Comparison of ENCODE assay signal across 18 cellular contexts in genomic region chr20:38975539-38976120, GRCh38. TPM values are rescaled to one million over a fixed set of nuclear protein-coding genes. Genes with fewer than 3 reads are reported as not detected.
DNase-seq lines count a peak whose midpoint lies in the region; ATAC-seq, FAIRE-seq and TF ChIP-seq lines count a peak whose summit lies in the region.
"Had no signal": no experiment of that assay in that cellular context is flagged by ENCODE, and none has a peak within 500 bp of the region (broad histone marks: within the 10 kb centered on the region; RNA-seq: fewer than 3 reads in every experiment).

No MANE protein-coding gene starts in this region.

- peaks cover 27% of the 10 kb centered on the region for H3K79me2 ChIP-seq in HepG2 (ENCODE audit: insufficient read depth, low read length)

- TF ChIP-seq POLR2A in HepG2 (IDR thresholded peaks at IDR 0.05; ENCODE audit: insufficient read depth in 1 of 2, low read depth in 2 of 2, low read length in 2 of 2) (no peak), right lobe of liver (IDR thresholded peaks at IDR 0.05) (no peak), H54 (IDR thresholded peaks at IDR 0.05; ENCODE audit: low read depth, low read length) (no peak)

- ATAC-seq in HepG2 = no peak
- no peak for ATAC-seq in right lobe of liver
- ATAC-seq: left cardiac atrium had no signal

- BruUV-seq in HepG2 (replicated peaks; lab: Mats Ljungman, UMichigan) = no TSS peak

- TF ChIP-seq EP300 in HepG2 (IDR thresholded peaks at IDR 0.05; ENCODE audit: low read depth in 2 of 2, low read length in 2 of 2) = no peak
- no peak for TF ChIP-seq EP300 in HepG2 (CRISPR knock-in tag; IDR thresholded peaks at IDR 0.05; ENCODE audit: borderline replicate concordance)

- H3K4me3 ChIP-seq in HepG2 (replicated peaks in 1 of 3; ENCODE audit: insufficient read depth in 1 of 3, low read depth in 2 of 3, low read length in 3 of 3) (no peak overlapping the region), right lobe of liver (no peak overlapping the region)
- H3K4me3 ChIP-seq: tibial artery had no signal

- H3K27ac ChIP-seq in HepG2 (ENCODE audit: extremely low read length, insufficient read depth, low read length) (no peak overlapping the region), right lobe of liver (no peak overlapping the region)

- TF ChIP-seq RAD21 in HepG2 (CRISPR knock-in tag; IDR thresholded peaks at IDR 0.05) = no peak

- H3K9me3 ChIP-seq in HepG2 (ENCODE audit: low read length) = no peaks in the 10 kb centered on the region
- no peaks in the 10 kb centered on the region for H3K9me3 ChIP-seq in right lobe of liver
- H3K9me3 ChIP-seq: tibial artery had no signal

- H2AFZ ChIP-seq in HepG2 (ENCODE audit: low read length) = no peak overlapping the region

- H3K4me2 ChIP-seq in HepG2 (ENCODE audit: low read depth, low read length) = no peak overlapping the region

- H4K20me1 ChIP-seq in HepG2 (ENCODE audit: insufficient read depth, low read length) = no peaks in the 10 kb centered on the region

- H3K4me1 ChIP-seq in HepG2 (ENCODE audit: insufficient read depth, low read length) = peaks cover 13% of the 10 kb centered on the region; the same call in 1 of the 2 replicates
- no peaks in the 10 kb centered on the region for H3K4me1 ChIP-seq in right lobe of liver

- in situ Hi-C loops in HepG2 (cut with HindIII; ENCODE audit: extremely low pct_ligation_motif_present, low pct_unique_long_range_greater_than_20kb) (no loop called here), SK-MEL-5 (cut with HindIII; ENCODE audit: low pct_unique_long_range_greater_than_20kb, low sequenced_read_pairs) (no loop called here)

- no peaks in the 10 kb centered on the region for H3K27me3 ChIP-seq in HepG2 (ENCODE audit: control insufficient read depth in 1 of 2, insufficient read depth in 2 of 2, low read length in 2 of 2)
- H3K27me3 ChIP-seq in right lobe of liver = no peaks in the 10 kb centered on the region
- H3K27me3 ChIP-seq: tibial artery had no signal

- FAIRE-seq in HepG2 (lab: Jason Lieb, UNC) = no peak
- no peak for FAIRE-seq in H54 (lab: Jason Lieb, UNC)
- FAIRE-seq: frontal cortex, HTR-8/SVneo had no signal

- no peak overlapping the region for H3K9ac ChIP-seq in HepG2 (ENCODE audit: insufficient read depth, low read depth, low read length)

- 88% methylated on average over 2 of the region's 2 CpGs for WGBS in HepG2 (ENCODE audit: low lambda C conversion rate)
- 71% methylated on average over 2 of the region's 2 CpGs for WGBS in right lobe of liver (ENCODE audit: insufficient coverage, low coverage, low lambda C conversion rate, missing lambda C conversion rate)

- POLR2A ChIA-PET in HepG2 (lab: Yijun Ruan, JAX) = interaction anchor here (1.4 kb wide), 1 partner anchor 13 kb away, joined by 4 read pairs; the partner anchor contains the start of gene DHX35

- CTCF ChIA-PET in HepG2 (lab: Yijun Ruan, JAX; ENCODE audit: low intra/inter-chr PET ratio, low total read pairs) = no interaction called here

- TF ChIP-seq CTCF in HepG2 (CRISPR knock-in tag; IDR thresholded peaks at IDR 0.05) (no peak), right lobe of liver (IDR thresholded peaks at IDR 0.05) (no peak)

- DNase-seq in HepG2 (ENCODE audit: low spot score) (no peak), right lobe of liver (no peak), SK-MEL-5 (ENCODE audit: low read depth, low spot score) (peak; percentile 71), foreskin melanocyte (peak; percentile 60), NCI-H2227 (lab: John Stamatoyannopoulos, UW; ENCODE audit: unreplicated experiment) (no peak), H54 (ENCODE audit: insufficient read length, low spot score) (no peak), HCEC 1CT (no peak)
- DNase-seq: ACHN; activated CD4-positive, alpha-beta T cell treated with anti-CD3 and anti-CD28 coated beads for 48 hours; activated naive CD4-positive, alpha-beta T cell treated with anti-CD3 and anti-CD28 coated beads, Interleukin-2, amount 10 ng/mL, durations not matched to agents 7 days and 5 days; activated T-cell treated with anti-CD3 and anti-CD28 coated beads, Interleukin-2, amount 50 U/mL, for 48 hours; caudate nucleus; Karpas-422; left cardiac atrium; NCI-H446 treated with DMSO at 0.1 percent for 48 hours; tibial artery had no signal

- intact Hi-C loops in HepG2 (cut with micrococcal nuclease; ENCODE audit: unreplicated experiment) = no loop called here
- intact Hi-C loops in right lobe of liver (cut with DNase I) = no loop called here

- H3K36me3 ChIP-seq in HepG2 (replicated peaks in 1 of 2; ENCODE audit: control insufficient read depth in 1 of 2, insufficient read depth in 2 of 2, low read length in 2 of 2) (peaks cover 7 to 73% of the 10 kb centered on the region in 2 experiments), right lobe of liver (peaks cover 0 to 4% (median 2%) of the 10 kb centered on the region in 4 donors)

TF ChIP-seq in HepG2, 621 proteins besides CTCF, POLR2A, EP300 and RAD21 (continues in another document):
- TF ChIP-seq ZNF652 (CRISPR knock-in tag; IDR thresholded peaks at IDR 0.05; ENCODE audit: borderline replicate concordance, low read depth) (no peak), CREB1 (IDR thresholded peaks at IDR 0.05) (no peak), CREB1 (CRISPR knock-in tag; IDR thresholded peaks at IDR 0.05) (no peak), HHEX (CRISPR knock-in tag; IDR thresholded peaks at IDR 0.05) (no peak), ISX (CRISPR knock-in tag; conservative IDR thresholded peaks at IDR 0.05) (no peak), TMF1 (CRISPR knock-in tag; IDR thresholded peaks at IDR 0.05; ENCODE audit: low read depth) (no peak)

RNA-seq across cellular contexts. Expression of gene DHX35, which starts 13.5 kb away (rescaled TPM):
- 28.7 and 30.4 TPM in 2 replicates for total RNA-seq in HepG2 (2016; rRNA removed; fragmentation: Illumina TruSeq; extraction: Trizol)
- total RNA-seq in HepG2 (2016; cell fraction: cytosol; rRNA removed; fragmentation: Illumina TruSeq; extraction: Trizol; ENCODE audit: low read depth) = 5.2 and 6.7 TPM in 2 replicates
- total RNA-seq in HepG2 (2016; cell fraction: insoluble cytoplasmic fraction; rRNA removed; fragmentation: Illumina TruSeq; extraction: Trizol) = 29.9 and 33.4 TPM in 2 replicates
- total RNA-seq in HepG2 (2016; cell fraction: membrane; rRNA removed; fragmentation: Illumina TruSeq; extraction: Trizol) = 8.6 and 10.5 TPM in 2 replicates
- 35.4 and 36.9 TPM in 2 replicates for total RNA-seq in HepG2 (2016; cell fraction: nucleus; rRNA removed; fragmentation: Illumina TruSeq; extraction: Trizol)
- 25.8 and 26.2 TPM in 2 replicates for polyA plus RNA-seq in HepG2 (2011; rRNA removed)
- 18.8 and 19.6 TPM in 2 replicates for polyA plus RNA-seq in HepG2 (2011; cell fraction: cytosol; rRNA removed)
- polyA plus RNA-seq in HepG2 (2011; cell fraction: nucleus; rRNA removed) = 58.1 and 67.7 TPM in 2 replicates
- polyA plus RNA-seq in HepG2 (2012) = 11.8 and 14.5 TPM in 2 replicates
- 1.6 and 1.8 TPM in 2 replicates for polyA plus RNA-seq in HepG2 (2016; cell fraction: cytosol; fragmentation: Illumina TruSeq; extraction: Trizol; ENCODE audit: low read depth)
- 24.2 and 25.5 TPM in 2 replicates for polyA plus RNA-seq in HepG2 (2016; cell fraction: insoluble cytoplasmic fraction; fragmentation: Illumina TruSeq; extraction: Trizol; ENCODE audit: low read depth)
- 4.9 TPM in 2 replicates for polyA plus RNA-seq in HepG2 (2016; cell fraction: membrane; fragmentation: Illumina TruSeq; extraction: Trizol; ENCODE audit: low read depth)
- 45.4 and 47.2 TPM in 2 replicates for polyA plus RNA-seq in HepG2 (2016; cell fraction: nucleus; fragmentation: Illumina TruSeq; extraction: Trizol; ENCODE audit: insufficient read depth, low read depth)
- 25.6 and 28.7 TPM in 2 replicates for polyA minus RNA-seq in HepG2 (2011; rRNA and poly(A)+ RNA removed; ENCODE audit: low replicate concordance)
- polyA minus RNA-seq in HepG2 (2011; cell fraction: cytosol; rRNA and poly(A)+ RNA removed) = 10.4 and 11.8 TPM in 2 replicates
- polyA minus RNA-seq in HepG2 (2011; cell fraction: nucleus; rRNA and poly(A)+ RNA removed) = 46.6 and 48.2 TPM in 2 replicates
- total RNA-seq in right lobe of liver = 1 to 10 TPM; 3.2 to 7.5 (median 4.8) TPM
- total RNA-seq in SK-MEL-5 (2014; rRNA removed; shearing (Covaris generic)) = 21.3 TPM in 2 replicates
- polyA plus RNA-seq in SK-MEL-5 (2015; cell fraction: cytosol; rRNA removed) = 16.9 and 20.4 TPM in 2 replicates
- 70.8 and 92.6 TPM in 2 replicates for polyA plus RNA-seq in SK-MEL-5 (2015; cell fraction: nucleus; rRNA removed)

RNA-seq across cellular contexts. Expression of gene FAM83D, which starts 49.4 kb away (rescaled TPM):
- total RNA-seq in HepG2 (2016; rRNA removed; fragmentation: Illumina TruSeq; extraction: Trizol) (64.0 and 76.5 TPM in 2 replicates), right lobe of liver (1 to 10 TPM in 4 of 6 experiments, under 1 TPM in 2; 0.83 to 3.3 (median 1.7) TPM)
- total RNA-seq in HepG2 (2016; cell fraction: cytosol; rRNA removed; fragmentation: Illumina TruSeq; extraction: Trizol; ENCODE audit: low read depth) = 7.7 and 8.1 TPM in 2 replicates
- total RNA-seq in HepG2 (2016; cell fraction: insoluble cytoplasmic fraction; rRNA removed; fragmentation: Illumina TruSeq; extraction: Trizol) = 64.0 and 71.6 TPM in 2 replicates
- 21.2 and 23.0 TPM in 2 replicates for total RNA-seq in HepG2 (2016; cell fraction: membrane; rRNA removed; fragmentation: Illumina TruSeq; extraction: Trizol)
- total RNA-seq in HepG2 (2016; cell fraction: nucleus; rRNA removed; fragmentation: Illumina TruSeq; extraction: Trizol) = 31.3 and 37.7 TPM in 2 replicates
- polyA plus RNA-seq in HepG2 (2011; rRNA removed) = 26.7 and 51.4 TPM in 2 replicates
- 28.2 and 38.6 TPM in 2 replicates for polyA plus RNA-seq in HepG2 (2011; cell fraction: cytosol; rRNA removed)
- polyA plus RNA-seq in HepG2 (2011; cell fraction: nucleus; rRNA removed) = 23.7 and 42.3 TPM in 2 replicates
- 13.4 and 27.1 TPM in 2 replicates for polyA plus RNA-seq in HepG2 (2012)
- 3.9 and 4.0 TPM in 2 replicates for polyA plus RNA-seq in HepG2 (2016; cell fraction: cytosol; fragmentation: Illumina TruSeq; extraction: Trizol; ENCODE audit: low read depth)
- 80.4 and 80.8 TPM in 2 replicates for polyA plus RNA-seq in HepG2 (2016; cell fraction: insoluble cytoplasmic fraction; fragmentation: Illumina TruSeq; extraction: Trizol; ENCODE audit: low read depth)
- polyA plus RNA-seq in HepG2 (2016; cell fraction: membrane; fragmentation: Illumina TruSeq; extraction: Trizol; ENCODE audit: low read depth) = 11.5 and 12.2 TPM in 2 replicates
- 61.5 and 62.0 TPM in 2 replicates for polyA plus RNA-seq in HepG2 (2016; cell fraction: nucleus; fragmentation: Illumina TruSeq; extraction: Trizol; ENCODE audit: insufficient read depth, low read depth)
- polyA minus RNA-seq in HepG2 (2011; rRNA and poly(A)+ RNA removed; ENCODE audit: low replicate concordance) = 42.3 and 93.4 TPM in 2 replicates
- polyA minus RNA-seq in HepG2 (2011; cell fraction: cytosol; rRNA and poly(A)+ RNA removed) = 16.7 and 27.9 TPM in 2 replicates
- polyA minus RNA-seq in HepG2 (2011; cell fraction: nucleus; rRNA and poly(A)+ RNA removed) = 19.5 and 32.3 TPM in 2 replicates
- 35.7 and 36.6 TPM in 2 replicates for total RNA-seq in SK-MEL-5 (2014; rRNA removed; shearing (Covaris generic))
- polyA plus RNA-seq in SK-MEL-5 (2015; cell fraction: cytosol; rRNA removed) = 40.8 and 48.1 TPM in 2 replicates
- polyA plus RNA-seq in SK-MEL-5 (2015; cell fraction: nucleus; rRNA removed) = 27.0 and 38.0 TPM in 2 replicates

Comparison
In these comparisons a context has a peak if more than half of its experiments do, and no peak if none do; other contexts are left out.
1. DNase-seq: peak in SK-MEL-5 (single experiment) and foreskin melanocyte (single experiment); none in HepG2 (single experiment), right lobe of liver (0 of 3), NCI-H2227 (single experiment), H54 (single experiment) and HCEC 1CT (single experiment).